8 cellular contexts compared by ENCODE assay signal in genomic region chr4:176277162-176277904, GRCh38. TPM values are rescaled to one million over a fixed set of nuclear protein-coding genes. Genes with fewer than 3 reads are reported as not detected.
A peak's percentile ranks its signal among the peaks of the same experiment; 100 is the strongest.
DNase-seq lines count a peak whose midpoint lies in the region; ATAC-seq and TF ChIP-seq lines count a peak whose summit lies in the region.

No MANE protein-coding gene starts in this region.

- no peak overlapping the region for H3K4me2 ChIP-seq in DOHH2 (ENCODE audit: low read length)

- no peaks in the 10 kb centered on the region for H3K79me2 ChIP-seq in DOHH2 (ENCODE audit: control insufficient read depth, low read length)

- H3K4me3 ChIP-seq in DOHH2 (ENCODE audit: low read length) (no peak overlapping the region), body of pancreas (peak overlapping the region; percentile 2 to 5)

- no peaks in the 10 kb centered on the region for H3K9me3 ChIP-seq in DOHH2 (ENCODE audit: control insufficient read depth, insufficient read depth, low read length)
- no peaks in the 10 kb centered on the region for H3K9me3 ChIP-seq in body of pancreas

- H3K36me3 ChIP-seq in DOHH2 (ENCODE audit: control insufficient read depth, low read length) (no peaks in the 10 kb centered on the region), body of pancreas (replicated peaks in 1 of 2; ENCODE audit: insufficient read depth in 1 of 2, low read depth in 2 of 2) (no peaks in the 10 kb centered on the region)

- ATAC-seq in GM19397 (IDR thresholded peaks at IDR 0.05; ENCODE audit: unreplicated experiment) (peak; percentile 82), HG03520 (IDR thresholded peaks at IDR 0.05; ENCODE audit: unreplicated experiment) (peak; percentile 87), body of pancreas (peak; percentile 90)

- TF ChIP-seq CTCF in DOHH2 (IDR thresholded peaks at IDR 0.05; ENCODE audit: low read depth, low read length, poor library complexity, severe bottlenecking), result peak; percentile 52
- peak in 6 of 7 experiments; percentile 21 to 61 (median 47) for TF ChIP-seq CTCF in body of pancreas (IDR thresholded peaks at IDR 0.05)

- no peaks in the 10 kb centered on the region for H3K27me3 ChIP-seq in DOHH2 (ENCODE audit: control insufficient read depth, low read length)
- H3K27me3 ChIP-seq in body of pancreas, result no peaks in the 10 kb centered on the region

- H3K4me1 ChIP-seq in DOHH2 (ENCODE audit: control insufficient read depth, low read length) (no peaks in the 10 kb centered on the region), body of pancreas (peaks cover 5% of the 10 kb centered on the region)

- 6 to 20% methylated on average over 13 of the region's 13 CpGs for WGBS in body of pancreas, 2 donors

- H4K20me1 ChIP-seq in DOHH2 (ENCODE audit: control insufficient read depth, insufficient read depth, low read depth, low read length), result no peaks in the 10 kb centered on the region

- TF ChIP-seq POLR2A in body of pancreas (IDR thresholded peaks at IDR 0.05), result no peak

- DNase-seq in NCI-H82 treated with DMSO at 0.1 percent for 48 hours (lab: John Stamatoyannopoulos, UW; ENCODE audit: unreplicated experiment) (peak; percentile 15), body of pancreas (peak; percentile 69 to 82 (median 75)), iPS-NIHi7 (ENCODE audit: extremely low spot score) (peak; percentile 77)
- DNase-seq in stimulated activated CD4-positive, alpha-beta T cell treated with anti-CD3 and anti-CD28 coated beads, Interleukin-15, amount 100 ng/mL, for 24 hours, result peak; percentile 47
- no peak for DNase-seq in activated CD4-positive, CD25-positive, alpha-beta regulatory T cell treated with anti-CD3 and anti-CD28 coated beads, Interleukin-2, amount 50 U/mL, for 72 hours

- H3K9me2 ChIP-seq in DOHH2 (replicated peaks; ENCODE audit: control insufficient read depth, low read length), result no peaks in the 10 kb centered on the region

- no peak overlapping the region for H3K27ac ChIP-seq in DOHH2 (ENCODE audit: low read depth, low read length)
- H3K27ac ChIP-seq in body of pancreas, result no peak overlapping the region

- H3F3A ChIP-seq in DOHH2 (ENCODE audit: control insufficient read depth, insufficient read depth), result no peaks in the 10 kb centered on the region

- intact Hi-C loops in body of pancreas (cut with DNase I), result no loop called here

RNA-seq across cellular contexts. Expression of gene ASB5, which starts 8.3 kb away (rescaled TPM):
- not detected for total RNA-seq in body of pancreas

RNA-seq across cellular contexts. Expression of gene SPCS3, which starts 42.4 kb away (rescaled TPM):
- 10 to 100 TPM; 79.1 to 87.2 TPM for total RNA-seq in body of pancreas
